Comparison of ENCODE assay signal across 19 cellular contexts in the genomic region with DNA sequence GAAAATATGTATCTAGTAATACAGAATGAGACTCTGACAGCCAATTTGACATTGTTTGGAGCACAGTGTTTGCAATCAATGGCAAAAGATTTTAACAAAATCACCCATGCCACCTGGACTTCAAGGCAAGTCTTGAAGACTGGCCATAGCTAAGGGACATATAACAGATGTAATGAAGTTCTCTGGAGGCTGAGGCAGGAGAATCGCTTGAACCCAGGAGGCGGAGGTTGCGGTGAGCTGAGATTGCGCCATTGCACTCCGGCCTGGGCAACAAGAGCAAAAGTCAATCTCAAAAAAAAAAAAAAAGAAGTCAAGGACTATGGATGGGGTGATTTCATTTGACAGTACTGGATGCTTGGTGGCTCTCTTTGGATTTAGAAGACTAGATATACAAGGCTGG. TPM values are rescaled to one million over a fixed set of nuclear protein-coding genes. Genes with fewer than 3 reads are reported as not detected.
DNase-seq lines count a peak whose midpoint lies in the region; ATAC-seq and TF ChIP-seq lines count a peak whose summit lies in the region.
"Had no signal": no experiment of that assay in that cellular context is flagged by ENCODE, and none has a peak within 500 bp of the region (broad histone marks: within the 10 kb centered on the region; RNA-seq: fewer than 3 reads in every experiment).

No MANE protein-coding gene starts in this region.

- DNase-seq in OCI-LY7 (ENCODE audit: low spot score) (no peak), left lobe of liver (ENCODE audit: low spot score) (peak; percentile 12), T-helper 1 cell (no peak), DMS114 treated with DMSO at 0.1 percent for 48 hours (lab: John Stamatoyannopoulos, UW; ENCODE audit: unreplicated experiment) (no peak), chondrocyte (ENCODE audit: low spot score) (no peak)
- DNase-seq: AML-193; CD4-positive, alpha-beta memory T cell; DMS79 treated with DMSO at 0.1 percent for 48 hours; EL; H9; KBM-7 had no signal

- H3K4me2 ChIP-seq in OCI-LY7 (ENCODE audit: low read length), result 0 out of 2 replicates have a peak overlapping the region, but pooled peaks have one; percentile 22

- no peaks in the 10 kb centered on the region for H3K9me2 ChIP-seq in OCI-LY7 (ENCODE audit: insufficient read depth, low read length)

- BruUV-seq in OCI-LY7 (replicated peaks; lab: Mats Ljungman, UMichigan), result no TSS peak

- no peak for ATAC-seq in left lobe of liver
- no peak for ATAC-seq in stimulated activated memory B cell treated with anti-CD40 and anti-IgM and Interleukin-4, amounts not matched to agents 10 μg/mL and 1 μg/mL and 100 μg/mL, for 72 hours
- ATAC-seq in HG03196 (IDR thresholded peaks at IDR 0.05; ENCODE audit: unreplicated experiment), result no peak
- ATAC-seq: GM12878 had no signal

- H3K9me3 ChIP-seq in HEK293 (ENCODE audit: control insufficient read depth, insufficient read depth, low read depth, low read length) (no peaks in the 10 kb centered on the region), OCI-LY7 (ENCODE audit: low read length) (no peaks in the 10 kb centered on the region)
- H3K9me3 ChIP-seq: BLaER1 had no signal

- H3K4me1 ChIP-seq in HEK293 (ENCODE audit: control insufficient read depth, insufficient read depth, low read length) (no peaks in the 10 kb centered on the region), OCI-LY7 (ENCODE audit: insufficient read depth, low read length, poor library complexity, severe bottlenecking) (peaks cover 97% of the 10 kb centered on the region)

- peak overlapping the region; percentile 27 for H3K27ac Mint-ChIP-seq in stimulated activated memory B cell treated with anti-CD40 and anti-IgM and Interleukin-4, amounts not matched to agents 10 μg/mL and 1 μg/mL and 100 μg/mL, for 72 hours
- H3K27ac Mint-ChIP-seq in chondrocyte (ENCODE audit: unreplicated experiment), result no peak overlapping the region
- H3K27ac Mint-ChIP-seq: CD14-positive monocyte, H9 had no signal

- H3K36me3 Mint-ChIP-seq in stimulated activated memory B cell treated with anti-CD40 and anti-IgM and Interleukin-4, amounts not matched to agents 10 μg/mL and 1 μg/mL and 100 μg/mL, for 72 hours, result no peaks in the 10 kb centered on the region
- no peaks in the 10 kb centered on the region for H3K36me3 Mint-ChIP-seq in chondrocyte (ENCODE audit: low read depth)
- H3K36me3 Mint-ChIP-seq: CD14-positive monocyte; CD4-positive, alpha-beta memory T cell had no signal

- peaks cover 50% of the 10 kb centered on the region for H3K4me1 Mint-ChIP-seq in stimulated activated memory B cell treated with anti-CD40 and anti-IgM and Interleukin-4, amounts not matched to agents 10 μg/mL and 1 μg/mL and 100 μg/mL, for 72 hours
- peaks cover 3% of the 10 kb centered on the region for H3K4me1 Mint-ChIP-seq in chondrocyte (ENCODE audit: low read depth)

- no peaks in the 10 kb centered on the region for H4K20me1 ChIP-seq in OCI-LY7 (ENCODE audit: insufficient read depth, low read length)
- H4K20me1 ChIP-seq: BLaER1 had no signal

- CTCF ChIA-PET in HEK293 (lab: Yijun Ruan, JAX) (no interaction called here), OCI-LY7 (lab: Charles Lee; ENCODE audit: unreplicated experiment) (no interaction called here)

- H3K9me3 Mint-ChIP-seq in stimulated activated memory B cell treated with anti-CD40 and anti-IgM and Interleukin-4, amounts not matched to agents 10 μg/mL and 1 μg/mL and 100 μg/mL, for 72 hours, result no peaks in the 10 kb centered on the region
- H3K9me3 Mint-ChIP-seq in chondrocyte (ENCODE audit: low read depth), result no peaks in the 10 kb centered on the region
- H3K9me3 Mint-ChIP-seq: CD4-positive, alpha-beta memory T cell; H9; IgD-negative memory B cell had no signal

- H3K4me3 ChIP-seq in HEK293 (ENCODE audit: low read depth, low read length), result no peak overlapping the region
- no peak overlapping the region for H3K4me3 ChIP-seq in OCI-LY7 (ENCODE audit: low read depth, low read length, poor library complexity, severe bottlenecking)
- H3K4me3 ChIP-seq: BLaER1, GM12878 had no signal

- no peaks in the 10 kb centered on the region for H3K36me3 ChIP-seq in HEK293 (ENCODE audit: control insufficient read depth in 2 of 2, insufficient read depth in 1 of 2, low read length in 2 of 2)
- H3K36me3 ChIP-seq in OCI-LY7 (ENCODE audit: insufficient read depth, low read length), result no peaks in the 10 kb centered on the region
- H3K36me3 ChIP-seq: BLaER1 had no signal

- peak overlapping the region; percentile 36; the same call in 1 of the 2 replicates for H2AFZ ChIP-seq in OCI-LY7 (ENCODE audit: low read length)

- TF ChIP-seq CTCF in HEK293 (tag by site-specific recombination; IDR thresholded peaks at IDR 0.05) (no peak), OCI-LY7 (conservative IDR thresholded peaks at IDR 0.05; ENCODE audit: low read length) (no peak), chondrocyte (IDR thresholded peaks at IDR 0.05) (no peak)

- POLR2A ChIA-PET in HEK293 (lab: Yijun Ruan, JAX) (interaction anchor here (0.5 kb wide), 1 partner anchor 36 kb away, joined by 3 read pairs; no protein-coding TSS in a partner anchor), OCI-LY7 (lab: Charles Lee) (interaction anchor here (0.8 to 2.4 kb wide), 4 partner anchors 10 to 144 kb away, joined by 3 to 8 read pairs (median 6); no protein-coding TSS in a partner anchor)

- H3K27me3 Mint-ChIP-seq in stimulated activated memory B cell treated with anti-CD40 and anti-IgM and Interleukin-4, amounts not matched to agents 10 μg/mL and 1 μg/mL and 100 μg/mL, for 72 hours, result no peaks in the 10 kb centered on the region
- H3K27me3 Mint-ChIP-seq in chondrocyte (ENCODE audit: low read depth), result no peaks in the 10 kb centered on the region

- H3K79me2 ChIP-seq in OCI-LY7 (ENCODE audit: insufficient read depth, low read depth, low read length), result no peaks in the 10 kb centered on the region

- H3K27ac ChIP-seq in HEK293 (ENCODE audit: extremely low read depth, low read depth, low read length), result no peak overlapping the region
- H3K27ac ChIP-seq in OCI-LY7 (ENCODE audit: low read depth, low read length, poor library complexity, severe bottlenecking), result peak overlapping the region; percentile 89
- H3K27ac ChIP-seq: BLaER1, HL-60 had no signal

- intact Hi-C loops in OCI-LY7 (cut with micrococcal nuclease; ENCODE audit: unreplicated experiment), result no loop called here

- H3K4me3 Mint-ChIP-seq in stimulated activated memory B cell treated with anti-CD40 and anti-IgM and Interleukin-4, amounts not matched to agents 10 μg/mL and 1 μg/mL and 100 μg/mL, for 72 hours, result no peak overlapping the region
- no peak overlapping the region for H3K4me3 Mint-ChIP-seq in chondrocyte (ENCODE audit: unreplicated experiment)
- H3K4me3 Mint-ChIP-seq: CD14-positive monocyte; CD4-positive, alpha-beta memory T cell; H9 had no signal

TF ChIP-seq in HEK293, 187 proteins besides CTCF, POLR2A, EP300 and RAD21:
- TF ChIP-seq ZNF133 (tag by site-specific recombination; IDR thresholded peaks at IDR 0.05), result 0 out of 2 replicates have a peak, but pooled peaks have one; percentile 57
- no peak for TF ChIP-seq ZBTB8A (tag by site-specific recombination; IDR thresholded peaks at IDR 0.05)

RNA-seq across cellular contexts. Expression of gene BPTF, which starts 5.6 kb away (rescaled TPM):
- 86.1 and 104 TPM in 2 replicates for total RNA-seq in OCI-LY7 (2014; rRNA removed; shearing (Covaris generic))
- total RNA-seq in OCI-LY7 (2022) (211 and 212 TPM in 2 replicates), left lobe of liver (29.7 TPM), chondrocyte (73.2 to 98.1 TPM (median 75.7 TPM) in 3 replicates)
